ENCODE assay signal across 1 cellular context in genomic region chr10:84139126-84140035, GRCh38.
A peak's percentile ranks its signal among the peaks of the same experiment; 100 is the strongest.
TF ChIP-seq lines count a peak whose summit lies in the region.

GHITM (plus strand) TSS chr10:84139509; CDS start chr10:84141501, 1,992 bp downstream.

TF ChIP-seq in K562, 482 proteins besides CTCF, POLR2A, EP300 and RAD21 (continued from another document and continues in another):
- no peak; the same call in 1 of the 2 replicates for TF ChIP-seq MGA (IDR thresholded peaks at IDR 0.05)
- TF ChIP-seq POLR2AphosphoS2 (IDR thresholded peaks at IDR 0.05; ENCODE audit: low read length): peak; percentile 64; the same call in 1 of the 2 replicates
- peak; percentile 97 for TF ChIP-seq ELF2 (CRISPR knock-in tag; IDR thresholded peaks at IDR 0.05)
- TF ChIP-seq NEUROD1 (IDR thresholded peaks at IDR 0.05; ENCODE audit: borderline replicate concordance, low read depth, low read length, partially characterized antibody): peak; percentile 77
- no peak; the same call in 1 of the 2 replicates for TF ChIP-seq SOX6 (IDR thresholded peaks at IDR 0.05)
- no peak for TF ChIP-seq TCF15 (CRISPR knock-in tag; IDR thresholded peaks at IDR 0.05)
- no peak for TF ChIP-seq BRF2 (IDR thresholded peaks at IDR 0.05; ENCODE audit: borderline replicate concordance, insufficient read depth, insufficient read length)
- 0 out of 2 replicates have a peak, but pooled peaks have one; percentile 51 for TF ChIP-seq ZBTB1 (CRISPR knock-in tag; IDR thresholded peaks at IDR 0.05; ENCODE audit: borderline replicate concordance, low read depth)
- TF ChIP-seq ID3 (CRISPR knock-in tag; IDR thresholded peaks at IDR 0.05): no peak
- peak; percentile 85 for TF ChIP-seq ID3 (tag; IDR thresholded peaks at IDR 0.05)
- peak; percentile 69 to 95 for TF ChIP-seq SIN3A (IDR thresholded peaks at IDR 0.05; ENCODE audit: borderline replicate concordance in 2 of 2, control insufficient read depth in 1 of 2, low read depth in 2 of 2, low read length in 2 of 2)
- TF ChIP-seq EZH2 (IDR thresholded peaks at IDR 0.05; ENCODE audit: borderline replicate concordance, low read depth, low read length): no peak
- TF ChIP-seq ZNF639 (CRISPR knock-in tag; conservative IDR thresholded peaks at IDR 0.05 in 1 of 2, IDR thresholded peaks at IDR 0.05 in 1 of 2): peak in 1 of 2 experiments; percentile 91; a peak in 2 of 4 replicates
- no peak for TF ChIP-seq SFPQ (IDR thresholded peaks at IDR 0.05; ENCODE audit: low read depth, low read length)
- peak; percentile 90 for TF ChIP-seq BRD4 (IDR thresholded peaks at IDR 0.05)
- no peak for TF ChIP-seq U2AF2 (optimal IDR thresholded peaks at IDR 0.05; ENCODE audit: low read depth, low read length)
- TF ChIP-seq ETV5 (CRISPR knock-in tag; IDR thresholded peaks at IDR 0.05; ENCODE audit: low read depth): peak; percentile 83; the same call in 1 of the 2 replicates
- TF ChIP-seq PBX2 (CRISPR knock-in tag; IDR thresholded peaks at IDR 0.05; ENCODE audit: low read depth): no peak
- 0 out of 2 replicates have a peak, but pooled peaks have one; percentile 14 for TF ChIP-seq PBX2 (tag; conservative IDR thresholded peaks at IDR 0.05; ENCODE audit: low read depth)
- peak; percentile 93 for TF ChIP-seq KHSRP (IDR thresholded peaks at IDR 0.05)
- no peak for TF ChIP-seq PPARD (CRISPR knock-in tag; IDR thresholded peaks at IDR 0.05)
- TF ChIP-seq HNRNPLL (IDR thresholded peaks at IDR 0.05; ENCODE audit: low read depth, low read length, poor library complexity, severe bottlenecking): peak; percentile 96
- no peak for TF ChIP-seq BCOR (IDR thresholded peaks at IDR 0.05)
- TF ChIP-seq XRCC4 (IDR thresholded peaks at IDR 0.05; ENCODE audit: extremely low read depth, insufficient read depth, insufficient read length): no peak
- peak; percentile 84; the same call in 1 of the 2 replicates for TF ChIP-seq PATZ1 (CRISPR knock-in tag; IDR thresholded peaks at IDR 0.05; ENCODE audit: borderline replicate concordance)
- no peak for TF ChIP-seq ZBTB2 (IDR thresholded peaks at IDR 0.05)
- TF ChIP-seq ZNF253 (CRISPR knock-in tag; conservative IDR thresholded peaks at IDR 0.05): no peak
- peak; percentile 45 to 50; a peak in 3 of 4 replicates for TF ChIP-seq SIX5 (IDR thresholded peaks at IDR 0.05; ENCODE audit: borderline replicate concordance in 1 of 2, insufficient read depth in 1 of 2, low read depth in 1 of 2, low read length in 2 of 2)
- TF ChIP-seq ZFX (CRISPR knock-in tag; IDR thresholded peaks at IDR 0.05): peak; percentile 98
- peak; percentile 51; the same call in 1 of the 2 replicates for TF ChIP-seq ARID1B (IDR thresholded peaks at IDR 0.05)
- TF ChIP-seq FOXA1 (IDR thresholded peaks at IDR 0.05; ENCODE audit: borderline replicate concordance): no peak
- no peak for TF ChIP-seq BRCA1 (IDR thresholded peaks at IDR 0.05)
- no peak for TF ChIP-seq BRCA1 (CRISPR knock-in tag; IDR thresholded peaks at IDR 0.05)
